ENCODE assay signal across 9 cellular contexts in genomic region chr17:48624544-48625501, GRCh38. TPM values are rescaled to one million over a fixed set of nuclear protein-coding genes. Genes with fewer than 3 reads are reported as not detected.
DNase-seq lines count a peak whose midpoint lies in the region; ATAC-seq and TF ChIP-seq lines count a peak whose summit lies in the region.
"Had no signal": no experiment of that assay in that cellular context is flagged by ENCODE, and none has a peak within 500 bp of the region (broad histone marks: within the 10 kb centered on the region; RNA-seq: fewer than 3 reads in every experiment).

No MANE protein-coding gene starts in this region.

- peak overlapping the region; percentile 58 for H3K4me2 ChIP-seq in parathyroid adenoma (ENCODE audit: low read length)

- no peak for TF ChIP-seq EP300 in esophagus muscularis mucosa (IDR thresholded peaks at IDR 0.05)

- TF ChIP-seq POLR2A in esophagus muscularis mucosa (IDR thresholded peaks at IDR 0.05; ENCODE audit: low read depth) = no peak

- no peak for TF ChIP-seq CTCF in RWPE2 (IDR thresholded peaks at IDR 0.05; ENCODE audit: poor library complexity, severe bottlenecking)
- TF ChIP-seq CTCF in esophagus muscularis mucosa (IDR thresholded peaks at IDR 0.05) = no peak
- no peak for TF ChIP-seq CTCF in parathyroid adenoma (IDR thresholded peaks at IDR 0.05)

- H3K27ac ChIP-seq in RWPE2 (ENCODE audit: poor library complexity, severe bottlenecking) (peak overlapping the region; percentile 33), esophagus muscularis mucosa (replicated peaks in 1 of 4) (no peak overlapping the region), parathyroid adenoma (no peak overlapping the region)

- H3K9me3 ChIP-seq in RWPE2 (ENCODE audit: severe bottlenecking) (no peaks in the 10 kb centered on the region), esophagus muscularis mucosa (no peaks in the 10 kb centered on the region), parathyroid adenoma (ENCODE audit: control insufficient read depth, low read length) (no peaks in the 10 kb centered on the region)

- ATAC-seq in RWPE2 (ENCODE audit: low read depth) = peak; percentile 23
- ATAC-seq in HG03439 (IDR thresholded peaks at IDR 0.05; ENCODE audit: unreplicated experiment) = no peak

- H3K4me1 ChIP-seq in RWPE2 (ENCODE audit: insufficient read depth, poor library complexity, severe bottlenecking) (no peaks in the 10 kb centered on the region), esophagus muscularis mucosa (peaks cover 25 to 31% (median 26%) of the 10 kb centered on the region in 4 donors), parathyroid adenoma (peaks cover 6% of the 10 kb centered on the region)

- peak overlapping the region; percentile 57 for H3K4me3 ChIP-seq in RWPE2 (ENCODE audit: severe bottlenecking)
- H3K4me3 ChIP-seq in esophagus muscularis mucosa = peak overlapping the region; percentile 38 to 41 (median 41)
- H3K4me3 ChIP-seq in parathyroid adenoma (ENCODE audit: low read depth, low read length) = no peak overlapping the region

- peak in 2 of 3 experiments; percentile 58 to 68 for DNase-seq in NCI-H1417 (lab: John Stamatoyannopoulos, UW)
- DNase-seq in NCI-H1417 treated with DMSO at 0.1 percent for 48 hours (lab: John Stamatoyannopoulos, UW) = no peak
- DNase-seq in RWPE2 (ENCODE audit: low spot score) = no peak
- DNase-seq in esophagus muscularis mucosa (ENCODE audit: extremely low spot score) = no peak
- DNase-seq in NCI-H1436 treated with DMSO at 0.1 percent for 48 hours (lab: John Stamatoyannopoulos, UW) = no peak
- DNase-seq in stimulated activated CD4-positive, alpha-beta T cell treated with anti-CD3 and anti-CD28 coated beads, Interleukin-12 subunit alpha, Interleukin-12 subunit beta, amount 100 ng/mL, for 4 hours = no peak

- no peak overlapping the region for H3K9ac ChIP-seq in parathyroid adenoma

- no peaks in the 10 kb centered on the region for H3K79me2 ChIP-seq in parathyroid adenoma

- intact Hi-C loops in esophagus muscularis mucosa (cut with DNase I) = no loop called here

- 2% methylated on average over 45 of the region's 67 CpGs for WGBS in esophagus muscularis mucosa

- H2AFZ ChIP-seq in parathyroid adenoma = no peak overlapping the region

- H3K36me3 ChIP-seq in RWPE2 (ENCODE audit: low read depth) (no peaks in the 10 kb centered on the region), esophagus muscularis mucosa (no peaks in the 10 kb centered on the region), parathyroid adenoma (ENCODE audit: control insufficient read depth, insufficient read depth, low read length) (no peaks in the 10 kb centered on the region)

- H3K27me3 ChIP-seq in RWPE2 (ENCODE audit: insufficient read depth, poor library complexity, severe bottlenecking) (peaks cover 64% of the 10 kb centered on the region), esophagus muscularis mucosa (peaks cover 0 to 100% (median 98%) of the 10 kb centered on the region in 4 donors), parathyroid adenoma (ENCODE audit: control insufficient read depth, insufficient read depth, low read length) (peaks cover 47% of the 10 kb centered on the region)

RNA-seq across cellular contexts. Expression of gene HOXB9, which starts 1.3 kb away (rescaled TPM):
- not detected for total RNA-seq in esophagus muscularis mucosa

RNA-seq across cellular contexts. Expression of gene HOXB8, which starts 9.7 kb away (rescaled TPM):
- total RNA-seq in esophagus muscularis mucosa = not detected

RNA-seq across cellular contexts. Expression of gene HOXB7, which starts 14.0 kb away (rescaled TPM):
- total RNA-seq in esophagus muscularis mucosa = 1 to 10 TPM in 1 of 4 donors, under 1 TPM in 3; 0.52 to 1.7 (median 0.66) TPM

RNA-seq across cellular contexts. Expression of gene HOXB6, which starts 20.0 kb away (rescaled TPM):
- 1 to 10 TPM; 2.2 to 5.4 (median 2.9) TPM for total RNA-seq in esophagus muscularis mucosa

RNA-seq across cellular contexts. Expression of gene HOXB5, which starts 31.2 kb away (rescaled TPM):
- under 1 TPM; 0.17 to 0.83 (median 0.36) TPM for total RNA-seq in esophagus muscularis mucosa
- total RNA-seq: activated CD8-positive, alpha-beta memory T cell treated with anti-CD3 and anti-CD28 coated beads for 36 hours had no signal

Comparison
In these comparisons a context has a peak if more than half of its experiments do, and no peak if none do; other contexts are left out.
1. DNase-seq: peak in NCI-H1417 (2 of 3); none in NCI-H1417 treated with DMSO at 0.1 percent for 48 hours (single experiment), RWPE2 (single experiment), esophagus muscularis mucosa (single experiment), NCI-H1436 treated with DMSO at 0.1 percent for 48 hours (single experiment) and stimulated activated CD4-positive, alpha-beta T cell treated with anti-CD3 and anti-CD28 coated beads, Interleukin-12 subunit alpha, Interleukin-12 subunit beta, amount 100 ng/mL, for 4 hours (single experiment).